ENCODE assay signal across 21 cellular contexts in the genomic region with DNA sequence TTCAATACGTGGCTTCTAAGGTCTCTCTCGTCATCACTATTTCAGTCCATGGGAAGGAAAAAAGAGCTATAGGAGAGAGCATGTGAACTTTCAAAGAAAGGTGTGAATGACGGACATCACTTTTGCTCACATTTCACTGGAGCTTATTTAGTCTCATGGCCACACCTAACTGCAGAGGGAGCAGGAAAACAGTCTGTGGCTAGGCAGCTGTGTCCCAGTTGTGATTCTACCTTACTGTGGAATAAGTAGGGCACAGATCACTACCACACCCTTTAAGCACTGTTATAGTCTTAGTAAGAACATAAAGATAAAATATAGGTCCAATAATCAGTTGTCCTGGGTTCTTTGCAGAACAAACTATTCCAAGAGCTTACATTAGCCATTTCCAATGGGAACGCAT.
"Had no signal": no experiment of that assay in that cellular context is flagged by ENCODE, and none has a peak within 500 bp of the region (broad histone marks: within the 10 kb centered on the region; RNA-seq: fewer than 3 reads in every experiment).

No MANE protein-coding gene starts in this region.

- H3K27ac ChIP-seq: RWPE1, SJCRH30 had no signal

- H3K36me3 ChIP-seq: SJCRH30 had no signal

- H3K9me3 ChIP-seq: SJCRH30 had no signal

- ATAC-seq: Panc1, PC-3, SK-N-SH treated with all-trans-retinoic acid at 6 μM for 48 hours had no signal

- DNase-seq: KBM-7, MV-4-11, NCI-H1048, NCI-H1105, NCI-H1417, NCI-H1436 treated with DMSO at 0.1 percent for 48 hours, NCI-H1694, NCI-H187 treated with DMSO at 0.1 percent for 48 hours, NCI-H2029 treated with DMSO at 0.1 percent for 48 hours, NCI-H2171 treated with DMSO at 0.1 percent for 48 hours, NCI-H345, NCI-H446 treated with DMSO at 0.1 percent for 48 hours, NCI-H510A treated with DMSO at 0.1 percent for 48 hours, NCI-H69, NCI-H774, PC-3, SHP77, SJCRH30 had no signal

- H3K4me3 ChIP-seq: SJCRH30 had no signal

- H3K27me3 ChIP-seq: SJCRH30 had no signal
